8 cellular contexts compared by ENCODE assay signal in the genomic region with DNA sequence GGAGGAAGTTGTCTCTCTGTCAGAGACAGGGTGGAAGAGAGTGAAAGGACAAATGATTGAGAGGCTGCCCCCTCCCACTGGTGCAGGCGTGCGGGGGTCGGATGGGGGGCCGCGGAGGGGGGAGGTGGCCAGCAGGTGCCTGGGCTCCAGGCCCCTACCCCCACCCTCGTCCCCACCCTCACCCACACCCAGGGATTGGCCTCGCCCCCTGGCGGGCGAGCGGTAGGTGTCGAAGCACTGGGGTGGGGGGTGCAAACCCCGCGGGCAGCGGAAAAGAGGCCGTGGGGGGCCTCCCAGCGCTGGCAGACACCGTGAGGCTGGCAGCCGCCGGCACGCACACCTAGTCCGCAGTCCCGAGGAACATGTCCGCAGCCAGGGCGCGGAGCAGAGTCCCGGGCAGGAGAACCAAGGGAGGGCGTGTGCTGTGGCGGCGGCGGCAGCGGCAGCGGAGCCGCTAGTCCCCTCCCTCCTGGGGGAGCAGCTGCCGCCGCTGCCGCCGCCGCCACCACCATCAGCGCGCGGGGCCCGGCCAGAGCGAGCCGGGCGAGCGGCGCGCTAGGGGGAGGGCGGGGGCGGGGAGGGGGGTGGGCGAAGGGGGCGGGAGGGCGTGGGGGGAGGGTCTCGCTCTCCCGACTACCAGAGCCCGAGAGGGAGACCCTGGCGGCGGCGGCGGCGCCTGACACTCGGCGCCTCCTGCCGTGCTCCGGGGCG. TPM values are rescaled to one million over a fixed set of nuclear protein-coding genes. Genes with fewer than 3 reads are reported as not detected.
A peak's percentile ranks its signal among the peaks of the same experiment; 100 is the strongest.
DNase-seq lines count a peak whose midpoint lies in the region; ATAC-seq and TF ChIP-seq lines count a peak whose summit lies in the region.

KAT2B (plus strand) TSS at position 682 of the 711 bp plus-strand sequence. CDS start 32 bp downstream, outside the sequence.

- H3K9ac ChIP-seq in HUES48 (ENCODE audit: low read depth, low read length) (no peak within 1 kb of the TSS), neural progenitor cell (peak within 1 kb of the TSS; percentile 44)

- peak within 1 kb of the TSS; percentile 93 for H3K4me2 ChIP-seq in neural progenitor cell

- ATAC-seq in RWPE2 (ENCODE audit: low read depth): peak; percentile 80

- peak within 1 kb of the TSS; percentile 97 for H3K4me3 Mint-ChIP-seq in neural progenitor cell

- TF ChIP-seq CTCF in GM20000 (IDR thresholded peaks at IDR 0.05; ENCODE audit: extremely low read depth, missing control alignments) (peak; percentile 48), RWPE2 (IDR thresholded peaks at IDR 0.05; ENCODE audit: poor library complexity, severe bottlenecking) (peak; percentile 66), foreskin fibroblast (IDR thresholded peaks at IDR 0.05; ENCODE audit: low read depth, low read length) (peak; percentile 53), neural progenitor cell (IDR thresholded peaks at IDR 0.05) (peak; percentile 63), subcutaneous adipose tissue (IDR thresholded peaks at IDR 0.05; ENCODE audit: low read depth) (no peak)

- no peaks in the 10 kb centered on the region for H3K9me3 Mint-ChIP-seq in neural progenitor cell

- peak; percentile 93 for DNase-seq in D341Med (ENCODE audit: low spot score)
- peak; percentile 87 for DNase-seq in GM20000 (ENCODE audit: low spot score)
- DNase-seq in RWPE2 (ENCODE audit: low spot score): peak; percentile 58
- DNase-seq in activated gamma-delta T cell (lab: John Stamatoyannopoulos, UW): peak; percentile 71
- DNase-seq in foreskin fibroblast: peak; percentile 56 to 86
- peak; percentile 92 for DNase-seq in neural progenitor cell (ENCODE audit: low spot score)

- peak within 1 kb of the TSS; percentile 94 for H2AFZ ChIP-seq in neural progenitor cell (replicated peaks)

- peaks cover 30% of the 10 kb centered on the region for H3K27me3 ChIP-seq in HUES48 (ENCODE audit: control insufficient read depth, insufficient read depth, low read length)
- no peaks in the 10 kb centered on the region for H3K27me3 ChIP-seq in RWPE2 (ENCODE audit: insufficient read depth, poor library complexity, severe bottlenecking)
- H3K27me3 ChIP-seq in neural progenitor cell: no peaks in the 10 kb centered on the region

- H4K20me1 ChIP-seq in neural progenitor cell (ENCODE audit: low read depth): peaks cover 26% of the 10 kb centered on the region

- peak within 1 kb of the TSS; percentile 75 for H3K27ac ChIP-seq in HUES48 (ENCODE audit: low read depth, low read length)
- peak within 1 kb of the TSS; percentile 65 for H3K27ac ChIP-seq in RWPE2 (ENCODE audit: poor library complexity, severe bottlenecking)
- H3K27ac ChIP-seq in neural progenitor cell: peak within 1 kb of the TSS; percentile 94

- peaks cover 29% of the 10 kb centered on the region for H3K4me1 Mint-ChIP-seq in neural progenitor cell

- H3K4me1 ChIP-seq in HUES48 (ENCODE audit: control insufficient read depth, insufficient read depth, low read length) (peaks cover 11% of the 10 kb centered on the region; the same call in 1 of the 2 replicates), RWPE2 (ENCODE audit: insufficient read depth, poor library complexity, severe bottlenecking) (peaks cover 7% of the 10 kb centered on the region), neural progenitor cell (peaks cover 26% of the 10 kb centered on the region)

- no peaks in the 10 kb centered on the region for H3K36me3 Mint-ChIP-seq in neural progenitor cell

- H3K4me3 ChIP-seq in HUES48 (ENCODE audit: low read depth, low read length): peak within 1 kb of the TSS; percentile 77
- H3K4me3 ChIP-seq in RWPE2 (ENCODE audit: severe bottlenecking): peak within 1 kb of the TSS; percentile 52
- peak within 1 kb of the TSS; percentile 74 to 91 for H3K4me3 ChIP-seq in foreskin fibroblast (ENCODE audit: low read depth in 1 of 2, low read length in 2 of 2)
- H3K4me3 ChIP-seq in neural progenitor cell: peak within 1 kb of the TSS; percentile 75

- peaks cover 39% of the 10 kb centered on the region for H3K79me2 ChIP-seq in neural progenitor cell (ENCODE audit: low read depth)

- H3F3A ChIP-seq in neural progenitor cell (ENCODE audit: low read depth): peaks cover 43% of the 10 kb centered on the region

- H3K36me3 ChIP-seq in HUES48 (ENCODE audit: control insufficient read depth, insufficient read depth, low read length) (no peaks in the 10 kb centered on the region), RWPE2 (ENCODE audit: low read depth) (no peaks in the 10 kb centered on the region), neural progenitor cell (no peaks in the 10 kb centered on the region)

- H3K9me3 ChIP-seq in HUES48 (ENCODE audit: control insufficient read depth, insufficient read depth, low read length): no peaks in the 10 kb centered on the region
- no peaks in the 10 kb centered on the region for H3K9me3 ChIP-seq in RWPE2 (ENCODE audit: severe bottlenecking)
- no peaks in the 10 kb centered on the region for H3K9me3 ChIP-seq in neural progenitor cell (ENCODE audit: low read depth)

- H3K27me3 Mint-ChIP-seq in neural progenitor cell (ENCODE audit: insufficient read depth, low read depth): peaks cover 2% of the 10 kb centered on the region

- peak within 1 kb of the TSS; percentile 93 for H3K27ac Mint-ChIP-seq in neural progenitor cell

RNA-seq across cellular contexts. Expression of gene KAT2B, which starts in this region (rescaled TPM):
- total RNA-seq in neural progenitor cell (ENCODE audit: low replicate concordance) (11.4 and 21.6 TPM in 2 replicates), subcutaneous adipose tissue (10 to 100 TPM; 37.6 to 44.0 (median 42.6) TPM)

Comparison
In these comparisons a context has a peak if more than half of its experiments do, and no peak if none do; other contexts are left out.
1. Peak in every context shown above with its lines: DNase-seq, ATAC-seq, H3K4me3 ChIP-seq and H3K27ac ChIP-seq.